Comparison of ENCODE assay signal across 8 cellular contexts in the genomic region with DNA sequence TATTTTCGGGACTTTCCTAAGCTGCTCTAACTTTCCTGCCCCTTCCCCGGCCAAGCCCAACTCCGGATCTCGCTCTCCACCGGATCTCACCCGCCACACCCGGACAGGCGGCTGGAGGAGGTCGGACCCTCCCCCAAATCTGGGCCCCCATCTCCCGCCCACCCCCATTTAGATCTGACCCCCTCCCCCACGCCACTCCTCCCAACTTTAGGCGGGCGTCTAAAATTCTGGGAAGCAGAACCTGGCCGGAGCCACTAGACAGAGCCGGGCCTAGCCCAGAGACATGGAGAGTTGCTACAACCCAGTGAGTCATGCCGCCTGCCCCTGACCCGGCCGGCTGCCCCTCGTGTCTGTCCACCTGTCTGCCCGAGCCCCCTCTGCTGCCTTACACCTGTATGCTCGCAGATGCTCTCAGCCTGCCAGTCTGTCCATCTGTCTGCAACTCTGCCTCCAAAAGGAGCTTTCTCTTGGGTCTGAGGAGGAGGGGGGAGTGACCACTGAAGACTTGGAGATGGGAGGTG. TPM values are rescaled to one million over a fixed set of nuclear protein-coding genes. Genes with fewer than 3 reads are reported as not detected.
DNase-seq lines count a peak whose midpoint lies in the region; ATAC-seq and TF ChIP-seq lines count a peak whose summit lies in the region.

A gene (plus strand): TSS at position 29 of the 521 bp plus-strand sequence. CDS start 255 bp downstream, at position 284.

- DNase-seq in BJ (ENCODE audit: low read depth) (no peak), LNCaP clone FGC (ENCODE audit: low read depth) (no peak), chondrocyte (ENCODE audit: low spot score) (no peak), memory B cell (ENCODE audit: low spot score in 2 of 2) (no peak), ureter (ENCODE audit: low spot score) (no peak), DMS153 treated with DMSO at 0.1 percent for 48 hours (lab: John Stamatoyannopoulos, UW; ENCODE audit: unreplicated experiment) (no peak), NCI-H1930 (lab: John Stamatoyannopoulos, UW) (no peak)
- DNase-seq in effector CD4-positive, alpha-beta T cell: no peak

- POLR2A ChIA-PET in BJ (lab: Charles Lee): interaction anchor here (0.5 to 0.7 kb wide), 3 partner anchors 26 to 188 kb away, joined by 3 to 8 read pairs (median 3); no protein-coding TSS in a partner anchor

- H3K36me3 ChIP-seq in BJ (ENCODE audit: control insufficient read depth, insufficient read depth, low read length): peaks cover 14% of the 10 kb centered on the region

- H3K27me3 Mint-ChIP-seq in chondrocyte (ENCODE audit: low read depth): peaks cover 3% of the 10 kb centered on the region
- H3K27me3 Mint-ChIP-seq in memory B cell: no peaks in the 10 kb centered on the region

- H3K4me3 Mint-ChIP-seq in chondrocyte (ENCODE audit: unreplicated experiment): peak within 1 kb of the TSS; percentile 83
- peak within 1 kb of the TSS; percentile 97 for H3K4me3 Mint-ChIP-seq in memory B cell

- H3K4me1 Mint-ChIP-seq in chondrocyte (ENCODE audit: low read depth) (peaks cover 48% of the 10 kb centered on the region), memory B cell (peaks cover 37% of the 10 kb centered on the region)

- H3K4me3 ChIP-seq in BJ (ENCODE audit: low read depth, low read length) (peak within 1 kb of the TSS; percentile 79), LNCaP clone FGC (ENCODE audit: low read depth, low read length) (peak within 1 kb of the TSS; percentile 90)

- CTCF ChIA-PET in BJ (lab: Yijun Ruan, JAX): interaction anchor here (0.6 to 15.2 kb wide), 6 partner anchors 11 to 229 kb away, joined by 3 to 222 read pairs (median 25); a partner anchor contains a TSS

- no peak for ATAC-seq in memory B cell (ENCODE audit: low read depth)

- H3K27me3 ChIP-seq in BJ (ENCODE audit: control insufficient read depth, insufficient read depth, low read length): no peaks in the 10 kb centered on the region

- no peaks in the 10 kb centered on the region for H3K9me3 Mint-ChIP-seq in chondrocyte (ENCODE audit: low read depth)
- no peaks in the 10 kb centered on the region for H3K9me3 Mint-ChIP-seq in memory B cell

- TF ChIP-seq CTCF in BJ (IDR thresholded peaks at IDR 0.05; ENCODE audit: insufficient read depth, low read depth, low read length) (no peak), LNCaP clone FGC (IDR thresholded peaks at IDR 0.05; ENCODE audit: control insufficient read depth, extremely low read depth, insufficient read depth) (no peak), chondrocyte (IDR thresholded peaks at IDR 0.05) (no peak)

- H3K36me3 Mint-ChIP-seq in chondrocyte (ENCODE audit: low read depth): peaks cover 5% of the 10 kb centered on the region
- peaks cover 21% of the 10 kb centered on the region for H3K36me3 Mint-ChIP-seq in memory B cell

- H3K27ac Mint-ChIP-seq in chondrocyte (ENCODE audit: unreplicated experiment) (peak within 1 kb of the TSS; percentile 97), memory B cell (peak within 1 kb of the TSS; percentile 100)

RNA-seq across cellular contexts. Expression of the gene that starts here (rescaled TPM):
- polyA plus RNA-seq in BJ (2011; rRNA removed): 17.8 and 31.3 TPM in 2 replicates
- polyA minus RNA-seq in BJ (2011; rRNA and poly(A)+ RNA removed): 14.1 and 14.5 TPM in 2 replicates
- 29.4 to 38.0 TPM (median 35.9 TPM) in 3 replicates for total RNA-seq in chondrocyte
- total RNA-seq in ureter: 33.0 TPM
